ENCODE assay signal across 15 cellular contexts in the genomic region with DNA sequence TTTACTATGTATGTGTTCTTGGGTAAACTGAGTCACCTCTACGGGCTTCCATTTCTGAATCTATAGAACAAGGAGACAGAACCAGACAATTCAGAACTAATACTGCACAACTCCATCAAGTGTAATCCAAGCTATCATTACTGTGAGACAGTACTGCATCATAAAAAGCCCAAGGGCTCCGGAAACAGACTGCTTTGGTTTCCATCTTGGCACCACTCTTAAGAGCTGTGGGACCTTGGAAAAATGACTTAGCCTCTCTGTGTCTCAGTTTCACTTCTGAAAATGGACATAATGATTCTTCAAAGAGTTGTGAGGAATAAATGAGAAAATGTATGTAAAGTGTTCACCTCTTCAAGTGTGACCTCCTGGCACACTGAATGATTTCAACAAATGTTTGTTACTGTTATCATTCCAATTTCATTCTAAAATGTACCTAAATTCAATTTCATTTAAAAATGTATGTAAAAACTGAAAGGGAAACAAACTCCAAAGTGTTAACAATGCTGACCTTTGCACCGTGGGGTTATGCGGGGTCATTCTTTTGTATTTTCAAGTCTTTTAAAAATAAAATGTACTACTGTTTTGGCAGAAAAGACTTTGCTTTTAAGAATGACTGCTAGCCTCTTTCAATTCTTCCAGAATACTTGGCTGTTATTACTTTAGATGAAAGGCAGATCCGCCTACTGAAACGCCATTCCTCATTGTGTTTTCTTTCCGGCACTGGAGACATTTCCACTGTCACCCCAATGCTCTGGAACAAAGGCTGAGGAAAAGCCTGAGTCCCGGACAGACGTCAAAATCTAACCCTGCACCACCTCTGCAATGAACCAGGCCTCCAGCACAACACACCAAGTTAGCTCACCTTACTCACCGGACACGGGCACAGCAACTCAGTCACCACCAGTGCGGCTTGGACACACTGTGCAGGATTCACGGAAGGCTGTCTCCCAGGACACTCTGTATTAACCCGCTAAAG.
DNase-seq lines count a peak whose midpoint lies in the region; ATAC-seq and TF ChIP-seq lines count a peak whose summit lies in the region.
"Had no signal": no experiment of that assay in that cellular context is flagged by ENCODE, and none has a peak within 500 bp of the region (broad histone marks: within the 10 kb centered on the region; RNA-seq: fewer than 3 reads in every experiment).

No MANE protein-coding gene starts in this region.

- H3K27me3 ChIP-seq in RWPE2 (ENCODE audit: insufficient read depth, poor library complexity, severe bottlenecking) (no peaks in the 10 kb centered on the region), muscle layer of colon (ENCODE audit: control insufficient read depth in 1 of 2, insufficient read depth in 2 of 2, low read length in 2 of 2) (no peaks in the 10 kb centered on the region), stomach (no peaks in the 10 kb centered on the region)
- H3K27me3 ChIP-seq: suprapubic skin had no signal

- H3K9me3 ChIP-seq in RWPE2 (ENCODE audit: severe bottlenecking) (no peaks in the 10 kb centered on the region), muscle layer of colon (ENCODE audit: low read length) (no peaks in the 10 kb centered on the region), stomach (no peaks in the 10 kb centered on the region)
- H3K9me3 ChIP-seq: HAP-1, suprapubic skin had no signal

- no peak for TF ChIP-seq POLR2A in stomach (IDR thresholded peaks at IDR 0.05)

- DNase-seq in RWPE2 (ENCODE audit: low spot score), result no peak
- DNase-seq in glomerular endothelial cell (ENCODE audit: extremely low read depth, low read depth, low spot score), result peak; percentile 64
- DNase-seq in stomach, result no peak
- DNase-seq in NCI-H128 (lab: John Stamatoyannopoulos, UW; ENCODE audit: unreplicated experiment), result no peak
- no peak for DNase-seq in NCI-H187 (lab: John Stamatoyannopoulos, UW)
- DNase-seq in DMS53 treated with DMSO at 0.1 percent for 48 hours (lab: John Stamatoyannopoulos, UW; ENCODE audit: unreplicated experiment), result no peak
- DNase-seq: activated CD4-positive, alpha-beta T cell treated with anti-CD3 and anti-CD28 coated beads for 1 hour; AML-193; DMS153; NCI-H1930; NCI-H524 had no signal

- ATAC-seq in RWPE2 (ENCODE audit: low read depth), result no peak
- no peak for ATAC-seq in HG02571 (IDR thresholded peaks at IDR 0.05; ENCODE audit: unreplicated experiment)

- H3K36me3 ChIP-seq in RWPE2 (ENCODE audit: low read depth), result no peaks in the 10 kb centered on the region
- no peaks in the 10 kb centered on the region for H3K36me3 ChIP-seq in muscle layer of colon (ENCODE audit: insufficient read depth, low read length)
- no peaks in the 10 kb centered on the region for H3K36me3 ChIP-seq in stomach
- H3K36me3 ChIP-seq: HAP-1, suprapubic skin had no signal

- TF ChIP-seq CTCF in RWPE2 (IDR thresholded peaks at IDR 0.05; ENCODE audit: poor library complexity, severe bottlenecking) (no peak), stomach (IDR thresholded peaks at IDR 0.05) (no peak)

- H3K9ac ChIP-seq in muscle layer of colon (ENCODE audit: low read length), result no peak overlapping the region

- TF ChIP-seq EP300 in stomach (IDR thresholded peaks at IDR 0.05), result no peak

- H3K4me3 ChIP-seq in RWPE2 (ENCODE audit: severe bottlenecking) (no peak overlapping the region), muscle layer of colon (ENCODE audit: low read depth in 1 of 2, low read length in 2 of 2) (peak overlapping the region in 1 of 2 donors; percentile 15), stomach (no peak overlapping the region)
- H3K4me3 ChIP-seq: HAP-1, suprapubic skin had no signal

- H3K27ac ChIP-seq in RWPE2 (ENCODE audit: poor library complexity, severe bottlenecking) (peak overlapping the region; percentile 73), muscle layer of colon (ENCODE audit: low read depth, low read length) (peak overlapping the region; percentile 46), stomach (peak overlapping the region in 3 of 5 donors; percentile 19 to 38 (median 34))
- H3K27ac ChIP-seq: suprapubic skin had no signal

- intact Hi-C loops in stomach (cut with DNase I; ENCODE audit: low total_unique reads), result no loop called here

- peaks cover 35% of the 10 kb centered on the region for H3K4me1 ChIP-seq in RWPE2 (ENCODE audit: insufficient read depth, poor library complexity, severe bottlenecking)
- peaks cover 39% of the 10 kb centered on the region for H3K4me1 ChIP-seq in muscle layer of colon (ENCODE audit: insufficient read depth, low read length)
- H3K4me1 ChIP-seq in stomach, result peaks cover 10 to 51% (median 30%) of the 10 kb centered on the region in 4 donors

- WGBS in stomach, 5 donors, result 78 to 84% (median 82%) methylated on average over 14 of the region's 14 CpGs
